In the genomic region with DNA sequence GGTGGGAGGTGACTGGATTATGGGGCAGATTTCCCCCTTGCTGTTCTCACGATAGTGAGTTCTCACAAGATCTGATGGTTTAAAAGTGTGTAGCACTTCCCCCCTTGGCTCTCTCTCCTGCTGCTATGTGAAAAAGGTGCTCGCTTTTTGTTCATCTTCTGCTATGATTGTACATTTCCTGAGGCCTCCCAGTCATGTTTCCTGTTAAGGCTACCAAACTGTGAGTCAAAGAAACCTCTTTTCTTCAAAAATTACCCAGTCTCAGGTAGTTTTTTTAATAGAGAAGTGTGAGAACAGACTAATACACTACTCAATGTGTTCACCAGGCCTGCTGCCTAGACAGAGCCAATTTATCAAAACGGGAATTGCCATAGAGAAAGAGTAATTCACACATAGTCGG, we compare ENCODE assay signal across 22 cellular contexts. TPM values are rescaled to one million over a fixed set of nuclear protein-coding genes. Genes with fewer than 3 reads are reported as not detected.
A peak's percentile ranks its signal among the peaks of the same experiment; 100 is the strongest.
DNase-seq lines count a peak whose midpoint lies in the region; ATAC-seq lines count a peak whose summit lies in the region.
"Had no signal": no experiment of that assay in that cellular context is flagged by ENCODE, and none has a peak within 500 bp of the region (broad histone marks: within the 10 kb centered on the region; RNA-seq: fewer than 3 reads in every experiment).

No MANE protein-coding gene starts in this region.

- peaks cover 20% of the 10 kb centered on the region for H3K9me3 Mint-ChIP-seq in activated naive CD4-positive, alpha-beta T cell treated with anti-CD3 and anti-CD28 coated beads for 36 hours
- H3K9me3 Mint-ChIP-seq in stimulated activated effector memory CD8-positive, alpha-beta T cell treated with anti-CD3 and anti-CD28 coated beads, Interleukin-12 subunit alpha, Interleukin-12 subunit beta, amount 100 ng/mL, for 72 hours: peaks cover 14% of the 10 kb centered on the region
- H3K9me3 Mint-ChIP-seq: HFFc6 had no signal

- H3K27me3 Mint-ChIP-seq in activated naive CD4-positive, alpha-beta T cell treated with anti-CD3 and anti-CD28 coated beads for 36 hours (ENCODE audit: low read depth): no peaks in the 10 kb centered on the region
- H3K27me3 Mint-ChIP-seq: CD4-positive, alpha-beta memory T cell had no signal

- CTCF ChIA-PET in activated naive CD4-positive, alpha-beta T cell treated with anti-CD3 and anti-CD28 coated beads for 36 hours (lab: Charles Lee): no interaction called here

- DNase-seq in activated CD4-positive, CD25-positive, alpha-beta regulatory T cell treated with anti-CD3 and anti-CD28 coated beads, Interleukin-2, amount 50 U/mL, for 72 hours: no peak
- peak; percentile 34 for DNase-seq in activated naive CD4-positive, alpha-beta T cell treated with anti-CD3 and anti-CD28 coated beads for 36 hours
- no peak for DNase-seq in activated naive CD4-positive, alpha-beta T cell treated with anti-CD3 and anti-CD28 coated beads, Interleukin-2, amount 50 U/mL, for 16 hours
- peak; percentile 19 to 22 for DNase-seq in activated T-cell treated with anti-CD3 and anti-CD28 coated beads, Interleukin-2, amount 50 U/mL, for 48 hours
- DNase-seq in stimulated activated effector memory CD8-positive, alpha-beta T cell treated with anti-CD3 and anti-CD28 coated beads, Interleukin-12 subunit alpha, Interleukin-12 subunit beta, amount 100 ng/mL, for 72 hours (ENCODE audit: low spot score in 2 of 2): no peak
- DNase-seq in NCI-H526 treated with DMSO at 0.1 percent for 48 hours (lab: John Stamatoyannopoulos, UW) (no peak), cortex of kidney (lab: John Stamatoyannopoulos, UW) (no peak)
- DNase-seq: ACHN; Caco-2; CD4-positive, alpha-beta memory T cell; DMS 273 treated with DMSO at 0.1 percent for 48 hours; DND-41; H7; HFFc6; MM.1S; NCI-H1092; NCI-H1436; NCI-H1930; NCI-H748 treated with DMSO at 0.1 percent for 48 hours; SHP77 treated with DMSO at 0.1 percent for 48 hours had no signal

- H3K4me3 Mint-ChIP-seq in activated naive CD4-positive, alpha-beta T cell treated with anti-CD3 and anti-CD28 coated beads for 36 hours: no peak overlapping the region
- no peak overlapping the region for H3K4me3 Mint-ChIP-seq in stimulated activated effector memory CD8-positive, alpha-beta T cell treated with anti-CD3 and anti-CD28 coated beads, Interleukin-12 subunit alpha, Interleukin-12 subunit beta, amount 100 ng/mL, for 72 hours
- H3K4me3 Mint-ChIP-seq: HFFc6 had no signal

- H3K36me3 Mint-ChIP-seq in activated naive CD4-positive, alpha-beta T cell treated with anti-CD3 and anti-CD28 coated beads for 36 hours (ENCODE audit: low read depth): peaks cover 53% of the 10 kb centered on the region
- peaks cover 10% of the 10 kb centered on the region for H3K36me3 Mint-ChIP-seq in stimulated activated effector memory CD8-positive, alpha-beta T cell treated with anti-CD3 and anti-CD28 coated beads, Interleukin-12 subunit alpha, Interleukin-12 subunit beta, amount 100 ng/mL, for 72 hours

- peak; percentile 56 to 74 for ATAC-seq in activated CD4-positive, CD25-positive, alpha-beta regulatory T cell treated with anti-CD3 and anti-CD28 coated beads, Interleukin-2, amount 50 U/mL, for 24 hours
- peak; percentile 66 for ATAC-seq in stimulated activated effector memory CD8-positive, alpha-beta T cell treated with anti-CD3 and anti-CD28 coated beads, Interleukin-12 subunit alpha, Interleukin-12 subunit beta, amount 100 ng/mL, for 72 hours
- ATAC-seq: GM12878 had no signal

- H3K27ac Mint-ChIP-seq in activated naive CD4-positive, alpha-beta T cell treated with anti-CD3 and anti-CD28 coated beads for 36 hours: peak overlapping the region; percentile 77
- peak overlapping the region; percentile 1 for H3K27ac Mint-ChIP-seq in stimulated activated effector memory CD8-positive, alpha-beta T cell treated with anti-CD3 and anti-CD28 coated beads, Interleukin-12 subunit alpha, Interleukin-12 subunit beta, amount 100 ng/mL, for 72 hours
- H3K27ac Mint-ChIP-seq: HFFc6 had no signal

- peaks cover 30% of the 10 kb centered on the region for H3K4me1 Mint-ChIP-seq in activated naive CD4-positive, alpha-beta T cell treated with anti-CD3 and anti-CD28 coated beads for 36 hours (ENCODE audit: low read depth)
- peaks cover 25% of the 10 kb centered on the region for H3K4me1 Mint-ChIP-seq in stimulated activated effector memory CD8-positive, alpha-beta T cell treated with anti-CD3 and anti-CD28 coated beads, Interleukin-12 subunit alpha, Interleukin-12 subunit beta, amount 100 ng/mL, for 72 hours

- intact Hi-C loops in activated naive CD4-positive, alpha-beta T cell treated with anti-CD3 and anti-CD28 coated beads for 36 hours (cut with micrococcal nuclease): loop anchor here (1.0 kb wide), 1 partner anchor 50 kb away; a partner anchor contains a TSS

RNA-seq across cellular contexts. Expression of a gene that starts 49.7 kb away (rescaled TPM):
- total RNA-seq in activated naive CD4-positive, alpha-beta T cell treated with anti-CD3 and anti-CD28 coated beads for 36 hours: 10 to 100 TPM; 30.7 to 36.3 TPM

Comparison
In these comparisons a context has a peak if more than half of its experiments do, and no peak if none do; other contexts are left out.
1. DNase-seq: peak in activated naive CD4-positive, alpha-beta T cell treated with anti-CD3 and anti-CD28 coated beads for 36 hours (single experiment) and activated T-cell treated with anti-CD3 and anti-CD28 coated beads, Interleukin-2, amount 50 U/mL, for 48 hours (2 of 2); none in activated CD4-positive, CD25-positive, alpha-beta regulatory T cell treated with anti-CD3 and anti-CD28 coated beads, Interleukin-2, amount 50 U/mL, for 72 hours (single experiment), activated naive CD4-positive, alpha-beta T cell treated with anti-CD3 and anti-CD28 coated beads, Interleukin-2, amount 50 U/mL, for 16 hours (single experiment), stimulated activated effector memory CD8-positive, alpha-beta T cell treated with anti-CD3 and anti-CD28 coated beads, Interleukin-12 subunit alpha, Interleukin-12 subunit beta, amount 100 ng/mL, for 72 hours (0 of 2), NCI-H526 treated with DMSO at 0.1 percent for 48 hours (single experiment) and cortex of kidney (single experiment).